ENCODE assay signal across 16 cellular contexts in the genomic region with DNA sequence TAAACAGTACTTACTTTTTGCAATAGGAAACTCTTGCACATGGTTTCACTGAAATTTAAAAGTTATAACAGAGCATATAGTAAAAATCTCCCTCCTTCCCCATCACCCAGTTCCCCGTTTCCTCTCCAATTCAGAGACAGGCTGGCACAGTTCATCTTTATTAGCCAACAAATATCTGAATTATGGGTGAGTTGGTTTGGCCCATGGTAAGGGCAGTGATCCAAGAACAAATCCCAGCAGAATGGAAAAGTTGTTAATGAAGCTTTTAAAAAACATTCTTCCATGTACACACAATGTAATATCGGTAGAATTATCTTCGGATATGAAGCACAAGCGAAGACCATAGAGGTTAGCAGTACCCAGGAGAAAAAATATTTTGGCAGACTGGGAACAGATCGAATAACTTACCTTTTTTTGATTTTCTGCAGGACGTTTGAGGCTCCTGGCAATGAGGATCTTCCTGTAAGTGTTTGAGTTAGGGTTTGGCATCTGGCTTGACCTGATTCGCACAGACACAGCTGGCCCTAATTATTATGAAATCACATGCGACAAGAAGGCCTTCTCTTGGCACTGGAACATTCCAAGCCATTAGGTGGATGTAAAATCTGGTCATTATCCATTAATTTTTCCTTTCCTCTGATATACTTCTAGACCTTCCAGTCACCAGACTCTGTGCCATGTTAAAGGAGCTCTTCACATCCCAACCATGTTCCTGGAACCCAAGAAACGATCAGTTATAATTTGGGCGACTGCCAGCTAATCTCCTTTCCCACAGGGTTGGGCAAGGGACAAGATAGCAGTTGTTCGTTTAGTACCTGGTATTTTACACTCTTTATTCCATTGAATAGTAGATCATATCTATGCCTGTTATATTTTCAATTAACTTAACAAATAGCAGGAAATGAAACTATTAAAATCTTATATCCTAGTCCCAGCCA.
DNase-seq lines count a peak whose midpoint lies in the region; TF ChIP-seq lines count a peak whose summit lies in the region.
"Had no signal": no experiment of that assay in that cellular context is flagged by ENCODE, and none has a peak within 500 bp of the region (broad histone marks: within the 10 kb centered on the region; RNA-seq: fewer than 3 reads in every experiment).

No MANE protein-coding gene starts in this region.

- H3K79me2 ChIP-seq in PC-9 (ENCODE audit: low read depth): no peaks in the 10 kb centered on the region

- no peak for TF ChIP-seq POLR2A in testis (IDR thresholded peaks at IDR 0.05)

- 59 to 65% methylated on average over 11 of the region's 11 CpGs for WGBS in testis, 2 donors

- no peaks in the 10 kb centered on the region for H4K20me1 ChIP-seq in PC-9 (ENCODE audit: insufficient read depth)

- H3K4me3 ChIP-seq in HFF-Myc (replicated peaks; ENCODE audit: low read depth, low read length) (no peak overlapping the region), PC-9 (no peak overlapping the region; the same call in 1 of the 2 replicates), fibroblast of mammary gland (ENCODE audit: control insufficient read depth, low read depth, low read length) (no peak overlapping the region), testis (no peak overlapping the region)

- no peak overlapping the region for H2AFZ ChIP-seq in PC-9

- DNase-seq in HFF-Myc (ENCODE audit: extremely low read depth, low read depth) (peak; percentile 47), PC-9 (no peak), fibroblast of mammary gland (ENCODE audit: low read depth) (peak; percentile 57), testis (peak; percentile 18), GM10248 (ENCODE audit: extremely low spot score) (no peak), Calu3 (no peak), NCI-H1417 (lab: John Stamatoyannopoulos, UW) (no peak)
- DNase-seq: brain microvascular endothelial cell; endodermal cell; H7; MV-4-11; naive thymus-derived CD8-positive, alpha-beta T cell; NCI-H748 treated with DMSO at 0.1 percent for 48 hours; SHP77 treated with DMSO at 0.1 percent for 48 hours; stimulated activated CD4-positive, alpha-beta T cell treated with anti-CD3 and anti-CD28 coated beads, Interleukin-4, amount 100 ng/mL, for 4 hours had no signal

- H3K36me3 ChIP-seq in PC-9 (ENCODE audit: low read depth): no peaks in the 10 kb centered on the region
- no peaks in the 10 kb centered on the region for H3K36me3 ChIP-seq in testis (ENCODE audit: low read depth, missing control alignments)
- H3K36me3 ChIP-seq: brain microvascular endothelial cell had no signal

- no peaks in the 10 kb centered on the region for H3K9me2 ChIP-seq in PC-9 (ENCODE audit: insufficient read depth)

- H3K9me3 Mint-ChIP-seq in Calu3 (ENCODE audit: low read depth, unreplicated experiment): no peaks in the 10 kb centered on the region
- H3K9me3 Mint-ChIP-seq: endodermal cell; naive thymus-derived CD8-positive, alpha-beta T cell; stimulated activated memory B cell treated with anti-CD40 and anti-IgM and Interleukin-4, amounts not matched to agents 10 μg/mL and 1 μg/mL and 100 μg/mL, for 72 hours had no signal

- H3K9me3 ChIP-seq in PC-9 (ENCODE audit: insufficient read depth, low read depth) (no peaks in the 10 kb centered on the region), testis (no peaks in the 10 kb centered on the region)

- no TSS peak for BruUV-seq in PC-9 (replicated peaks; lab: Mats Ljungman, UMichigan)
- BruUV-seq in Calu3 (replicated peaks; lab: Mats Ljungman, UMichigan): no TSS peak

- TF ChIP-seq CTCF in HFF-Myc (IDR thresholded peaks at IDR 0.05; ENCODE audit: low read depth, low read length, missing control alignments): no peak
- no peak for TF ChIP-seq CTCF in PC-9 (conservative IDR thresholded peaks at IDR 0.05)
- TF ChIP-seq CTCF in fibroblast of mammary gland (conservative IDR thresholded peaks at IDR 0.05; ENCODE audit: control insufficient read depth, insufficient read depth, low read depth, low read length): no peak
- TF ChIP-seq CTCF in testis (IDR thresholded peaks at IDR 0.05): no peak
- no peak for TF ChIP-seq CTCF in GM10248 (IDR thresholded peaks at IDR 0.05; ENCODE audit: control extremely low read depth, extremely low read depth, low read depth, missing control alignments)
- TF ChIP-seq CTCF in Calu3 (IDR thresholded peaks at IDR 0.05; ENCODE audit: unreplicated experiment): no peak

- peaks cover 19% of the 10 kb centered on the region for H3K4me1 Mint-ChIP-seq in Calu3 (ENCODE audit: low read depth, unreplicated experiment)
- H3K4me1 Mint-ChIP-seq: naive thymus-derived CD8-positive, alpha-beta T cell; stimulated activated memory B cell treated with anti-CD40 and anti-IgM and Interleukin-4, amounts not matched to agents 10 μg/mL and 1 μg/mL and 100 μg/mL, for 72 hours had no signal

- H3K27ac Mint-ChIP-seq in Calu3 (ENCODE audit: unreplicated experiment): no peak overlapping the region
- H3K27ac Mint-ChIP-seq: endodermal cell; naive thymus-derived CD8-positive, alpha-beta T cell; stimulated activated memory B cell treated with anti-CD40 and anti-IgM and Interleukin-4, amounts not matched to agents 10 μg/mL and 1 μg/mL and 100 μg/mL, for 72 hours had no signal

- intact Hi-C loops in PC-9 (cut with micrococcal nuclease; ENCODE audit: unreplicated experiment) (loop anchor here (2.0 to 10.0 kb wide), 2 partner anchors 101 to 231 kb away; no protein-coding TSS in a partner anchor), testis (cut with DNase I; ENCODE audit: low total_unique reads) (no loop called here), Calu3 (cut with micrococcal nuclease; ENCODE audit: unreplicated experiment) (loop anchor here (10.0 kb wide), 1 partner anchor 99 kb away; no protein-coding TSS in a partner anchor)

- H3K4me3 Mint-ChIP-seq in Calu3 (ENCODE audit: low read depth, unreplicated experiment): no peak overlapping the region
- H3K4me3 Mint-ChIP-seq: endodermal cell; naive thymus-derived CD8-positive, alpha-beta T cell; stimulated activated memory B cell treated with anti-CD40 and anti-IgM and Interleukin-4, amounts not matched to agents 10 μg/mL and 1 μg/mL and 100 μg/mL, for 72 hours had no signal

- H3K27me3 ChIP-seq in PC-9 (ENCODE audit: insufficient read depth, low read depth) (no peaks in the 10 kb centered on the region), testis (no peaks in the 10 kb centered on the region)
- H3K27me3 ChIP-seq: brain microvascular endothelial cell had no signal

- H3K36me3 Mint-ChIP-seq in Calu3 (ENCODE audit: insufficient read depth, unreplicated experiment): no peaks in the 10 kb centered on the region
- H3K36me3 Mint-ChIP-seq: naive thymus-derived CD8-positive, alpha-beta T cell; stimulated activated memory B cell treated with anti-CD40 and anti-IgM and Interleukin-4, amounts not matched to agents 10 μg/mL and 1 μg/mL and 100 μg/mL, for 72 hours had no signal

- peaks cover 64% of the 10 kb centered on the region for H3K4me1 ChIP-seq in PC-9 (replicated peaks; ENCODE audit: insufficient read depth)
- peaks cover 10% of the 10 kb centered on the region for H3K4me1 ChIP-seq in testis

- CTCF ChIA-PET in PC-9 (lab: Charles Lee): no interaction called here
- CTCF ChIA-PET in GM10248 (lab: Yijun Ruan, JAX): no interaction called here
- CTCF ChIA-PET in Calu3 (lab: Charles Lee): interaction anchor here (1.7 kb wide), 1 partner anchor 202 kb away, joined by 4 read pairs; no protein-coding TSS in a partner anchor

- H3F3A ChIP-seq in PC-9 (ENCODE audit: insufficient read depth, low read depth): peaks cover 54% of the 10 kb centered on the region

- POLR2A ChIA-PET in PC-9 (lab: Charles Lee; ENCODE audit: unreplicated experiment): interaction anchor here (1.1 kb wide), 1 partner anchor 100 kb away, joined by 13 read pairs; no protein-coding TSS in a partner anchor
- POLR2A ChIA-PET in GM10248 (lab: Yijun Ruan, JAX): no interaction called here

- H3K27ac ChIP-seq in PC-9 (peak overlapping the region; percentile 94), testis (no peak overlapping the region)

- peak overlapping the region; percentile 69 for H3K4me2 ChIP-seq in PC-9

- no peaks in the 10 kb centered on the region for H3K27me3 Mint-ChIP-seq in Calu3 (ENCODE audit: unreplicated experiment)
- H3K27me3 Mint-ChIP-seq: naive thymus-derived CD8-positive, alpha-beta T cell; stimulated activated memory B cell treated with anti-CD40 and anti-IgM and Interleukin-4, amounts not matched to agents 10 μg/mL and 1 μg/mL and 100 μg/mL, for 72 hours had no signal

Comparison
In these comparisons a context has a peak if more than half of its experiments do, and no peak if none do; other contexts are left out.
1. DNase-seq: peak in HFF-Myc (single experiment), fibroblast of mammary gland (single experiment) and testis (single experiment); none in PC-9 (0 of 2), GM10248 (single experiment), Calu3 (single experiment) and NCI-H1417 (0 of 3).